ENCODE assay signal across 25 cellular contexts in the genomic region with DNA sequence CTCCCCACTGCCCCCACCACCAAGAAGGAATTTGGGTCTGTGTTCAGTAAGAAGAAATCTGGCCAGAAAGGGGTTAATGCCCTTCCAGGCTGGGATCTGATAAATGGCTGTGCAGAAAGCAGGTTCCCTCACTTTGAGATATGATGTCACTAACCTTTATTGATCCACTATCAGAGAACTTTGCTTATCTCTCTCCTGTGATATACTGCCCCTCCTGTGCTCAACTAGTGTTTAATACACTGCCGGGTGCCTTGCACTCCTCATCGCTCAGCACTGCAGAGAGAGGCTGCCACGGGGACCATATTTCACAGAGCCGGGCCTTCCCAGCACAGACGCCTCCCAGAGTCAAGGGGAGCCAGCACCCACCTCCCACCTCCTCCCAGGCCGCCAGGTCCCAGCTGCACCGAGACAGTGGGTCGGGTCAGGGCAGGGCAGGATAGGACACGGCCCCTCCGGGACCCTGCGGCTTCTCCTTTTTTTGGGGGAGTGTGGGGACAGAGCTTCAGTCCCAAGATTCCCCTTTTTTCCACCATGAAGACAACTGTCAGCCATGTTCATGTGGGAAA. TPM values are rescaled to one million over a fixed set of nuclear protein-coding genes. Genes with fewer than 3 reads are reported as not detected.
DNase-seq lines count a peak whose midpoint lies in the region; ATAC-seq and TF ChIP-seq lines count a peak whose summit lies in the region.
"Had no signal": no experiment of that assay in that cellular context is flagged by ENCODE, and none has a peak within 500 bp of the region (broad histone marks: within the 10 kb centered on the region; RNA-seq: fewer than 3 reads in every experiment).

No MANE protein-coding gene starts in this region.

- TF ChIP-seq CTCF in body of pancreas (IDR thresholded peaks at IDR 0.05) (no peak), right lobe of liver (IDR thresholded peaks at IDR 0.05) (no peak), osteocyte (IDR thresholded peaks at IDR 0.05) (no peak)

- H3K27ac Mint-ChIP-seq in osteocyte (ENCODE audit: unreplicated experiment): peak overlapping the region; percentile 16
- no peak overlapping the region for H3K27ac Mint-ChIP-seq in stimulated activated effector memory CD8-positive, alpha-beta T cell treated with anti-CD3 and anti-CD28 coated beads, Interleukin-12 subunit alpha, Interleukin-12 subunit beta, amount 100 ng/mL, for 72 hours
- H3K27ac Mint-ChIP-seq: activated CD8-positive, alpha-beta T cell treated with anti-CD3 and anti-CD28 coated beads, Interleukin-2, amount 10 ng/mL, durations not matched to agents 7 days and 5 days; IgD-negative memory B cell; naive B cell; T-helper 2 cell treated with Interferon-gamma antibody and Interleukin-4, amounts not matched to agents 5 μg/mL and 100 μg/mL, for 36 hours had no signal

- H3K9me3 Mint-ChIP-seq in osteocyte (ENCODE audit: unreplicated experiment): no peaks in the 10 kb centered on the region
- H3K9me3 Mint-ChIP-seq in stimulated activated effector memory CD8-positive, alpha-beta T cell treated with anti-CD3 and anti-CD28 coated beads, Interleukin-12 subunit alpha, Interleukin-12 subunit beta, amount 100 ng/mL, for 72 hours: no peaks in the 10 kb centered on the region
- H3K9me3 Mint-ChIP-seq: IgD-negative memory B cell; naive B cell; T-helper 2 cell treated with Interferon-gamma antibody and Interleukin-4, amounts not matched to agents 5 μg/mL and 100 μg/mL, for 36 hours had no signal

- no peaks in the 10 kb centered on the region for H3K9me3 ChIP-seq in body of pancreas
- no peaks in the 10 kb centered on the region for H3K9me3 ChIP-seq in right lobe of liver
- no peaks in the 10 kb centered on the region for H3K9me3 ChIP-seq in GM23248 (ENCODE audit: low read depth)
- H3K9me3 ChIP-seq: upper lobe of right lung had no signal

- no peak overlapping the region for H3K4me3 Mint-ChIP-seq in osteocyte (ENCODE audit: unreplicated experiment)
- H3K4me3 Mint-ChIP-seq in stimulated activated effector memory CD8-positive, alpha-beta T cell treated with anti-CD3 and anti-CD28 coated beads, Interleukin-12 subunit alpha, Interleukin-12 subunit beta, amount 100 ng/mL, for 72 hours: no peak overlapping the region
- H3K4me3 Mint-ChIP-seq: activated CD8-positive, alpha-beta T cell treated with anti-CD3 and anti-CD28 coated beads, Interleukin-2, amount 10 ng/mL, durations not matched to agents 7 days and 5 days; CD14-positive monocyte; IgD-negative memory B cell; naive B cell; T-helper 2 cell treated with Interferon-gamma antibody and Interleukin-4, amounts not matched to agents 5 μg/mL and 100 μg/mL, for 36 hours had no signal

- H3K36me3 ChIP-seq in body of pancreas (replicated peaks in 1 of 2; ENCODE audit: insufficient read depth in 1 of 2, low read depth in 2 of 2): no peaks in the 10 kb centered on the region
- no peaks in the 10 kb centered on the region for H3K36me3 ChIP-seq in right lobe of liver
- H3K36me3 ChIP-seq in GM23248 (ENCODE audit: low read depth): no peaks in the 10 kb centered on the region
- H3K36me3 ChIP-seq: upper lobe of right lung had no signal

- no peak overlapping the region for H3K9ac ChIP-seq in GM23248

- in situ Hi-C loops in GM23248 (cut with MboI): no loop called here

- intact Hi-C loops in body of pancreas (cut with DNase I): no loop called here
- intact Hi-C loops in right lobe of liver (cut with DNase I): no loop called here

- peaks cover 12% of the 10 kb centered on the region; the same call in 1 of the 2 replicates for H3F3A ChIP-seq in GM23248 (ENCODE audit: insufficient read depth)

- peak in 3 of 4 donors; percentile 21 to 30 (median 22) for DNase-seq in body of pancreas
- peak in 1 of 3 donors; percentile 30 for DNase-seq in right lobe of liver
- no peak for DNase-seq in osteocyte (ENCODE audit: extremely low spot score, unreplicated experiment)
- DNase-seq in stimulated activated effector memory CD8-positive, alpha-beta T cell treated with anti-CD3 and anti-CD28 coated beads, Interleukin-12 subunit alpha, Interleukin-12 subunit beta, amount 100 ng/mL, for 72 hours (ENCODE audit: low spot score in 2 of 2): no peak
- DNase-seq in NCI-H345 (lab: John Stamatoyannopoulos, UW): no peak
- no peak for DNase-seq in GM23248
- DNase-seq: activated CD4-positive, alpha-beta T cell treated with anti-CD3 and anti-CD28 coated beads for 1 hour; activated CD8-positive, alpha-beta T cell treated with anti-CD3 and anti-CD28 coated beads, Interleukin-2, amount 10 ng/mL, durations not matched to agents 7 days and 5 days; activated naive CD4-positive, alpha-beta T cell treated with anti-CD3 and anti-CD28 coated beads, Interleukin-2, amount 50 U/mL, for 16 hours; DND-41; GF-D8; mesendoderm; naive B cell; NCI-H1694; NCI-H446; NCI-H774; SIG-M5; stimulated activated CD4-positive, alpha-beta T cell treated with anti-CD3 and anti-CD28 coated beads, Interleukin-12 subunit alpha, Interleukin-12 subunit beta, amount 100 ng/mL, for 4 hours; stimulated activated CD4-positive, alpha-beta T cell treated with anti-CD3 and anti-CD28 coated beads, Interleukin-2, amount 100 ng/mL, for 48 hours had no signal

- H3K27me3 ChIP-seq in body of pancreas (no peaks in the 10 kb centered on the region), right lobe of liver (no peaks in the 10 kb centered on the region), GM23248 (replicated peaks; ENCODE audit: insufficient read depth) (no peaks in the 10 kb centered on the region)
- H3K27me3 ChIP-seq: upper lobe of right lung had no signal

- H3K27ac ChIP-seq in body of pancreas: peak overlapping the region in 3 of 4 donors; percentile 17 to 68 (median 60)
- H3K27ac ChIP-seq in right lobe of liver: no peak overlapping the region
- H3K27ac ChIP-seq in GM23248: no peak overlapping the region
- H3K27ac ChIP-seq: upper lobe of right lung had no signal

- peaks cover 90% of the 10 kb centered on the region for H3K4me1 Mint-ChIP-seq in osteocyte (ENCODE audit: unreplicated experiment)
- no peaks in the 10 kb centered on the region for H3K4me1 Mint-ChIP-seq in stimulated activated effector memory CD8-positive, alpha-beta T cell treated with anti-CD3 and anti-CD28 coated beads, Interleukin-12 subunit alpha, Interleukin-12 subunit beta, amount 100 ng/mL, for 72 hours

- H4K20me1 ChIP-seq in GM23248 (ENCODE audit: insufficient read depth): peaks cover 7% of the 10 kb centered on the region; the same call in 1 of the 2 replicates

- no peaks in the 10 kb centered on the region for H3K9me2 ChIP-seq in GM23248 (ENCODE audit: insufficient read depth)

- ATAC-seq in body of pancreas (peak; percentile 57), right lobe of liver (peak; percentile 81 to 87 (median 86)), HG03139 (IDR thresholded peaks at IDR 0.05; ENCODE audit: unreplicated experiment) (no peak)
- peak; percentile 19 for ATAC-seq in stimulated activated effector memory CD8-positive, alpha-beta T cell treated with anti-CD3 and anti-CD28 coated beads, Interleukin-12 subunit alpha, Interleukin-12 subunit beta, amount 100 ng/mL, for 72 hours
- ATAC-seq: activated CD8-positive, alpha-beta T cell treated with anti-CD3 and anti-CD28 coated beads, Interleukin-2, amount 10 ng/mL, durations not matched to agents 7 days and 5 days; HCT116; upper lobe of right lung had no signal

- 19 to 38% methylated on average over 6 to 11 of the region's 11 CpGs for WGBS in body of pancreas, 2 donors
- WGBS in right lobe of liver (ENCODE audit: insufficient coverage, low coverage, low lambda C conversion rate, missing lambda C conversion rate): 29% methylated on average over 6 of the region's 11 CpGs
- 88 to 91% methylated on average over 11 of the region's 11 CpGs for WGBS in GM23248 (ENCODE audit: low coverage in 1 of 2, low lambda C conversion rate in 2 of 2, missing lambda C conversion rate in 2 of 2), 2 experiments

- H3K79me2 ChIP-seq in GM23248 (ENCODE audit: insufficient read depth): peaks cover 100% of the 10 kb centered on the region

- H3K4me3 ChIP-seq in body of pancreas (no peak overlapping the region), right lobe of liver (no peak overlapping the region), GM23248 (no peak overlapping the region)
- H3K4me3 ChIP-seq: upper lobe of right lung had no signal

- no peak for TF ChIP-seq POLR2A in body of pancreas (IDR thresholded peaks at IDR 0.05)
- no peak for TF ChIP-seq POLR2A in right lobe of liver (IDR thresholded peaks at IDR 0.05)

- no peak overlapping the region for H2AFZ ChIP-seq in GM23248

- H3K4me1 ChIP-seq in body of pancreas (peaks cover 74% of the 10 kb centered on the region), right lobe of liver (peaks cover 0 to 19% (median 10%) of the 10 kb centered on the region in 4 donors), GM23248 (ENCODE audit: insufficient read depth) (peaks cover 27% of the 10 kb centered on the region)

- H3K4me2 ChIP-seq in GM23248 (ENCODE audit: unreplicated experiment): no peak overlapping the region

- no peaks in the 10 kb centered on the region for H3K27me3 Mint-ChIP-seq in osteocyte (ENCODE audit: unreplicated experiment)

- H3K36me3 Mint-ChIP-seq in osteocyte (ENCODE audit: unreplicated experiment): peaks cover 9% of the 10 kb centered on the region
- H3K36me3 Mint-ChIP-seq in stimulated activated effector memory CD8-positive, alpha-beta T cell treated with anti-CD3 and anti-CD28 coated beads, Interleukin-12 subunit alpha, Interleukin-12 subunit beta, amount 100 ng/mL, for 72 hours: no peaks in the 10 kb centered on the region
- H3K36me3 Mint-ChIP-seq: IgD-negative memory B cell, naive B cell had no signal

RNA-seq across cellular contexts. Expression of a gene that starts 20.2 kb away (rescaled TPM):
- 10 to 100 TPM; 22.4 to 24.6 TPM for total RNA-seq in body of pancreas
- 1 to 10 TPM; 7.1 to 9.4 (median 7.7) TPM for total RNA-seq in right lobe of liver
- total RNA-seq in osteocyte: 89.1 and 97.0 TPM in 2 replicates
- 2.7 and 3.9 TPM in 2 replicates for total RNA-seq in GM23248 (2014; rRNA removed; shearing (Covaris generic))
- polyA plus RNA-seq in GM23248 (2016; fragmentation: Nextera tagmentation; extraction: Ambion mirVana): 2.8 and 2.9 TPM in 2 replicates

Comparison
In these comparisons a context has a peak if more than half of its experiments do, and no peak if none do; other contexts are left out.
1. DNase-seq: peak in body of pancreas (3 of 4); none in osteocyte (single experiment), stimulated activated effector memory CD8-positive, alpha-beta T cell treated with anti-CD3 and anti-CD28 coated beads, Interleukin-12 subunit alpha, Interleukin-12 subunit beta, amount 100 ng/mL, for 72 hours (0 of 2), NCI-H345 (single experiment) and GM23248 (single experiment).
2. H3K27ac ChIP-seq: peak in body of pancreas (3 of 4); none in right lobe of liver (0 of 3) and GM23248 (single experiment).